8 cellular contexts compared by ENCODE assay signal in genomic region chr9:75890541-75891276, GRCh38. TPM values are rescaled to one million over a fixed set of nuclear protein-coding genes. Genes with fewer than 3 reads are reported as not detected.
A peak's percentile ranks its signal among the peaks of the same experiment; 100 is the strongest.
DNase-seq lines count a peak whose midpoint lies in the region; ATAC-seq and TF ChIP-seq lines count a peak whose summit lies in the region.

PCSK5 (plus strand) TSS chr9:75890673; CDS start chr9:75891182, 509 bp downstream.

- H3K27me3 ChIP-seq in DND-41 (ENCODE audit: insufficient read depth, low read length, poor library complexity) (no peaks in the 10 kb centered on the region), right cardiac atrium (ENCODE audit: control insufficient read depth, insufficient read depth) (no peaks in the 10 kb centered on the region)

- H3K27ac Mint-ChIP-seq in T-helper 2 cell treated with Interferon-gamma antibody and Interleukin-4, amounts not matched to agents 5 μg/mL and 100 μg/mL, for 36 hours: peak within 1 kb of the TSS; percentile 62

- peaks cover 37% of the 10 kb centered on the region for H3K79me2 ChIP-seq in DND-41 (ENCODE audit: insufficient read depth, low read length)

- ATAC-seq in DND-41 (ENCODE audit: insufficient read depth, low read depth) (peak; percentile 86), right cardiac atrium (peak; percentile 98)

- TF ChIP-seq CTCF in DND-41 (IDR thresholded peaks at IDR 0.05; ENCODE audit: borderline replicate concordance, extremely low read depth, low read length, poor library complexity, severe bottlenecking) (peak; percentile 36), astrocyte of the cerebellum (IDR thresholded peaks at IDR 0.05; ENCODE audit: low read depth, low read length, missing control alignments) (peak; percentile 36)

- no peaks in the 10 kb centered on the region for H3K36me3 Mint-ChIP-seq in T-helper 2 cell treated with Interferon-gamma antibody and Interleukin-4, amounts not matched to agents 5 μg/mL and 100 μg/mL, for 36 hours (ENCODE audit: low read depth)

- H3K4me3 ChIP-seq in DND-41 (ENCODE audit: low read depth in 1 of 2, low read length in 2 of 2): peak within 1 kb of the TSS; percentile 66 to 91
- peak within 1 kb of the TSS; percentile 81 for H3K4me3 ChIP-seq in astrocyte of the cerebellum (ENCODE audit: low read depth, low read length)
- peak within 1 kb of the TSS; percentile 77 for H3K4me3 ChIP-seq in right cardiac atrium (ENCODE audit: low read length)

- POLR2A ChIA-PET in HEK293T (lab: Yijun Ruan, JAX): interaction anchor here (0.8 to 1.4 kb wide), 2 partner anchors 14 to 484 kb away, joined by 3 read pairs; no protein-coding TSS in a partner anchor

- CTCF ChIA-PET in HEK293T (lab: Yijun Ruan, JAX): no interaction called here

- H2AFZ ChIP-seq in DND-41 (ENCODE audit: low read depth, low read length): peak within 1 kb of the TSS; percentile 93

- no peaks in the 10 kb centered on the region for H3K9me3 ChIP-seq in DND-41 (ENCODE audit: insufficient read depth, low read length, severe bottlenecking)
- no peaks in the 10 kb centered on the region for H3K9me3 ChIP-seq in right cardiac atrium (ENCODE audit: control insufficient read depth, low read length)

- intact Hi-C loops in right cardiac atrium (cut with DNase I): loop anchor here in 2 of 4 donors (10.0 kb wide), 3 partner anchors 154 to 414 kb away; no protein-coding TSS in a partner anchor

- H3K4me1 ChIP-seq in DND-41 (ENCODE audit: insufficient read depth, low read length): peaks cover 37% of the 10 kb centered on the region
- peaks cover 2% of the 10 kb centered on the region for H3K4me1 ChIP-seq in right cardiac atrium (ENCODE audit: control insufficient read depth, insufficient read depth, low read length)

- peak within 1 kb of the TSS; percentile 74 for H3K9ac ChIP-seq in DND-41 (ENCODE audit: low read depth, low read length)

- H3K9me3 Mint-ChIP-seq in T-helper 2 cell treated with Interferon-gamma antibody and Interleukin-4, amounts not matched to agents 5 μg/mL and 100 μg/mL, for 36 hours: no peaks in the 10 kb centered on the region

- peak; percentile 94 for DNase-seq in DND-41
- DNase-seq in HEK293T (ENCODE audit: extremely low spot score): peak; percentile 84
- DNase-seq in NCI-H1048 (lab: John Stamatoyannopoulos, UW): peak; percentile 88
- DNase-seq in T-helper 2 cell treated with Interferon-gamma antibody and Interleukin-4, amounts not matched to agents 5 μg/mL and 100 μg/mL, for 36 hours (ENCODE audit: low spot score): peak; percentile 76
- peak; percentile 89 for DNase-seq in astrocyte of the cerebellum (ENCODE audit: low read depth)
- peak; percentile 92 to 96 (median 96) for DNase-seq in right cardiac atrium
- DNase-seq in pulmonary artery endothelial cell (ENCODE audit: low read depth, low spot score): peak; percentile 85
- peak; percentile 94 for DNase-seq in ureter (ENCODE audit: low spot score)

- in situ Hi-C loops in astrocyte of the cerebellum (cut with HindIII; ENCODE audit: low sequenced_read_pairs): no loop called here

- under 1% methylated on average over 79 of the region's 79 CpGs for WGBS in right cardiac atrium

- peak within 1 kb of the TSS; percentile 93 for H3K4me3 Mint-ChIP-seq in T-helper 2 cell treated with Interferon-gamma antibody and Interleukin-4, amounts not matched to agents 5 μg/mL and 100 μg/mL, for 36 hours

- H3K27me3 Mint-ChIP-seq in T-helper 2 cell treated with Interferon-gamma antibody and Interleukin-4, amounts not matched to agents 5 μg/mL and 100 μg/mL, for 36 hours (ENCODE audit: low read depth): peaks cover 62% of the 10 kb centered on the region

- H3K4me2 ChIP-seq in DND-41 (ENCODE audit: insufficient read depth, low read length): peak within 1 kb of the TSS; percentile 97

- peaks cover 30% of the 10 kb centered on the region for H4K20me1 ChIP-seq in DND-41 (ENCODE audit: insufficient read depth, low read length)

- H3K27ac ChIP-seq in DND-41 (ENCODE audit: low read length) (peak within 1 kb of the TSS; percentile 71), right cardiac atrium (ENCODE audit: low read length) (peak within 1 kb of the TSS; percentile 63)

- H3K4me1 Mint-ChIP-seq in T-helper 2 cell treated with Interferon-gamma antibody and Interleukin-4, amounts not matched to agents 5 μg/mL and 100 μg/mL, for 36 hours (ENCODE audit: low read depth): peaks cover 19% of the 10 kb centered on the region

- no peaks in the 10 kb centered on the region; the same call in 1 of the 2 replicates for H3K36me3 ChIP-seq in DND-41 (ENCODE audit: insufficient read depth, low read length)

TF ChIP-seq in HEK293T, 16 proteins besides CTCF, POLR2A, EP300 and RAD21:
- TF ChIP-seq CTBP1 (IDR thresholded peaks at IDR 0.05; ENCODE audit: borderline replicate concordance): peak; percentile 35; the same call in 1 of the 2 replicates
- TF ChIP-seq NFRKB (IDR thresholded peaks at IDR 0.05): no peak
- no peak for TF ChIP-seq FOXM1 (IDR thresholded peaks at IDR 0.05; ENCODE audit: borderline replicate concordance)
- no peak for TF ChIP-seq ZNF384 (IDR thresholded peaks at IDR 0.05)
- TF ChIP-seq TARDBP (IDR thresholded peaks at IDR 0.05): no peak
- TF ChIP-seq L3MBTL2 (conservative IDR thresholded peaks at IDR 0.05): no peak
- TF ChIP-seq BHLHE40 (IDR thresholded peaks at IDR 0.05; ENCODE audit: borderline replicate concordance): no peak
- TF ChIP-seq SP1 (IDR thresholded peaks at IDR 0.05): no peak
- no peak for TF ChIP-seq FOXK2 (IDR thresholded peaks at IDR 0.05)
- no peak; the same call in 1 of the 2 replicates for TF ChIP-seq LEF1 (IDR thresholded peaks at IDR 0.05; ENCODE audit: borderline replicate concordance)
- TF ChIP-seq PKNOX1 (IDR thresholded peaks at IDR 0.05): peak; percentile 61
- TF ChIP-seq ELF4 (IDR thresholded peaks at IDR 0.05): no peak

RNA-seq across cellular contexts. Expression of gene PCSK5, which starts in this region (rescaled TPM):
- total RNA-seq in right cardiac atrium: 1 to 10 TPM; 4.9 to 7.6 (median 5.8) TPM
- 2.6 TPM for polyA plus RNA-seq in right cardiac atrium
- 8.9 and 11.5 TPM in 2 replicates for total RNA-seq in pulmonary artery endothelial cell
- 13.8 TPM for total RNA-seq in ureter

Comparison
In these comparisons a context has a peak if more than half of its experiments do, and no peak if none do; other contexts are left out.
1. Peak in every context shown above with its lines: DNase-seq, ATAC-seq, H3K4me3 ChIP-seq and H3K27ac ChIP-seq.